In genomic region chr1:223714849-223715709, GRCh38 we compare ENCODE assay signal across 1 cellular context.
A peak's percentile ranks its signal among the peaks of the same experiment; 100 is the strongest.
TF ChIP-seq lines count a peak whose summit lies in the region.

No MANE protein-coding gene starts in this region.

TF ChIP-seq in HEK293, 187 proteins besides CTCF, POLR2A, EP300 and RAD21 (continued from another document and continues in another):
- TF ChIP-seq ZBTB44 (tag by site-specific recombination; IDR thresholded peaks at IDR 0.05): no peak; the same call in 1 of the 2 replicates
- peak; percentile 81 for TF ChIP-seq ZNF2 (tag by site-specific recombination; IDR thresholded peaks at IDR 0.05)
- no peak; the same call in 1 of the 2 replicates for TF ChIP-seq SCRT1 (tag by site-specific recombination; IDR thresholded peaks at IDR 0.05; ENCODE audit: borderline replicate concordance)
- peak; percentile 93 for TF ChIP-seq ZNF341 (tag by site-specific recombination; IDR thresholded peaks at IDR 0.05; ENCODE audit: low read depth)
- peak; percentile 92 for TF ChIP-seq KLF17 (tag by site-specific recombination; IDR thresholded peaks at IDR 0.05)
- no peak for TF ChIP-seq YY2 (tag by site-specific recombination; IDR thresholded peaks at IDR 0.05)
- TF ChIP-seq ZNF10 (tag by site-specific recombination; IDR thresholded peaks at IDR 0.05): peak; percentile 58
- peak; percentile 94; the same call in 1 of the 2 replicates for TF ChIP-seq ZNF324 (tag by site-specific recombination; IDR thresholded peaks at IDR 0.05)
- no peak for TF ChIP-seq ATF2 (tag by site-specific recombination; IDR thresholded peaks at IDR 0.05; ENCODE audit: low read depth)
- no peak for TF ChIP-seq ZNF670 (tag by site-specific recombination; IDR thresholded peaks at IDR 0.05; ENCODE audit: low read depth)
- TF ChIP-seq ZEB2 (tag by site-specific recombination; IDR thresholded peaks at IDR 0.05): peak; percentile 91
- peak; percentile 66 for TF ChIP-seq ZNF366 (tag by site-specific recombination; conservative IDR thresholded peaks at IDR 0.05)
- peak; percentile 75 for TF ChIP-seq ZNF558 (tag by site-specific recombination; IDR thresholded peaks at IDR 0.05)
- peak; percentile 79 for TF ChIP-seq GLIS1 (tag by site-specific recombination; IDR thresholded peaks at IDR 0.05)
- no peak for TF ChIP-seq MEIS1 (CRISPR knock-in tag; IDR thresholded peaks at IDR 0.05; ENCODE audit: borderline replicate concordance)
- peak; percentile 90 for TF ChIP-seq WT1 (tag by site-specific recombination; IDR thresholded peaks at IDR 0.05)
- TF ChIP-seq ZFHX2 (tag by site-specific recombination; conservative IDR thresholded peaks at IDR 0.05): peak; percentile 67
- TF ChIP-seq ZNF473 (tag by site-specific recombination; IDR thresholded peaks at IDR 0.05): no peak
- peak; percentile 83 for TF ChIP-seq ZBTB1 (tag by site-specific recombination; IDR thresholded peaks at IDR 0.05)
- TF ChIP-seq ZNF513 (tag by site-specific recombination; IDR thresholded peaks at IDR 0.05): peak; percentile 64
- TF ChIP-seq ZBTB10 (tag by site-specific recombination; IDR thresholded peaks at IDR 0.05): peak; percentile 42; the same call in 1 of the 2 replicates
- 0 out of 2 replicates have a peak, but pooled peaks have one; percentile 24 for TF ChIP-seq ZNF561 (tag by site-specific recombination; IDR thresholded peaks at IDR 0.05; ENCODE audit: borderline replicate concordance)
- 0 out of 2 replicates have a peak, but pooled peaks have one; percentile 30 for TF ChIP-seq ZIC2 (tag by site-specific recombination; IDR thresholded peaks at IDR 0.05)
- TF ChIP-seq ZNF18 (tag by site-specific recombination; IDR thresholded peaks at IDR 0.05): peak; percentile 99
- peak; percentile 92 for TF ChIP-seq PRDM10 (tag by site-specific recombination; IDR thresholded peaks at IDR 0.05)
- peak; percentile 36; the same call in 1 of the 2 replicates for TF ChIP-seq ZNF335 (tag by site-specific recombination; conservative IDR thresholded peaks at IDR 0.05)
- TF ChIP-seq ZFP41 (tag by site-specific recombination; IDR thresholded peaks at IDR 0.05; ENCODE audit: borderline replicate concordance): no peak
- peak; percentile 97 for TF ChIP-seq ZNF398 (tag by site-specific recombination; IDR thresholded peaks at IDR 0.05)
- TF ChIP-seq ZNF518A (tag by site-specific recombination; conservative IDR thresholded peaks at IDR 0.05; ENCODE audit: low read depth): 0 out of 2 replicates have a peak, but pooled peaks have one; percentile 44
